Comparison of ENCODE assay signal across 30 cellular contexts in genomic region chr15:62149729-62150128, GRCh38. TPM values are rescaled to one million over a fixed set of nuclear protein-coding genes. Genes with fewer than 3 reads are reported as not detected.
"Had no signal": no experiment of that assay in that cellular context is flagged by ENCODE, and none has a peak within 500 bp of the region (broad histone marks: within the 10 kb centered on the region; RNA-seq: fewer than 3 reads in every experiment).

No MANE protein-coding gene starts in this region.

- H3K9me3 ChIP-seq: Peyer's patch had no signal

- H3K27me3 ChIP-seq: Peyer's patch had no signal

- H3K27me3 Mint-ChIP-seq: activated B cell treated with CpG ODN at 0.5 μM for 24 hours had no signal

- H3K4me3 Mint-ChIP-seq: activated B cell treated with CpG ODN at 0.5 μM for 24 hours; activated CD4-positive, alpha-beta T cell treated with anti-CD3 and anti-CD28 coated beads, Interleukin-2, amount 10 ng/mL, durations not matched to agents 24 days and 14 days; activated CD8-positive, alpha-beta T cell treated with anti-CD3 and anti-CD28 coated beads for 36 hours; activated naive CD4-positive, alpha-beta T cell treated with anti-CD3 and anti-CD28 coated beads for 36 hours; activated T-helper 1 cell treated with anti-CD3 and anti-CD28 coated beads, Interleukin-12 subunit alpha, Interleukin-12 subunit beta, Interleukin-2, Interleukin-4 antibody, amounts not matched to agents 30 ng/mL and 10 ng/mL and 1 ng/mL, durations not matched to agents 14 hours and 24 hours and 36 hours; central memory CD8-positive, alpha-beta T cell; T-cell had no signal

- DNase-seq: activated B cell treated with CpG ODN at 0.5 μM for 24 hours; activated CD4-positive, alpha-beta T cell treated with anti-CD3 and anti-CD28 coated beads, Interleukin-2, amount 10 ng/mL, durations not matched to agents 24 days and 14 days; activated CD4-positive, alpha-beta T cell treated with anti-CD3 and anti-CD28 coated beads, Interleukin-2, amount 50 U/mL, for 4 hours; activated CD4-positive, CD25-positive, alpha-beta regulatory T cell treated with anti-CD3 and anti-CD28 coated beads, Interleukin-2, amount 50 U/mL, for 72 hours; activated CD8-positive, alpha-beta T cell treated with anti-CD3 and anti-CD28 coated beads for 36 hours; activated gamma-delta T cell treated with Interleukin-2 at 50 U/mL for 16 hours; activated naive CD4-positive, alpha-beta T cell treated with anti-CD3 and anti-CD28 coated beads for 36 hours; activated T-cell treated with anti-CD3 and anti-CD28 coated beads, Interleukin-2, amount 50 U/mL, for 1 hour; amniotic stem cell; aorta; NCI-H1092 treated with DMSO at 0.1 percent for 48 hours; NCI-H1436 treated with DMSO at 0.1 percent for 48 hours; NCI-H1694 treated with DMSO at 0.1 percent for 48 hours; NCI-H2029; PC-3; Peyer's patch; RPMI8226; SIG-M5; T-cell; T-helper 2 cell; T-helper 9 cell had no signal

- H3K9me3 Mint-ChIP-seq: activated B cell treated with CpG ODN at 0.5 μM for 24 hours; activated CD4-positive, alpha-beta T cell treated with anti-CD3 and anti-CD28 coated beads, Interleukin-2, amount 10 ng/mL, durations not matched to agents 24 days and 14 days; activated CD8-positive, alpha-beta T cell treated with anti-CD3 and anti-CD28 coated beads for 36 hours; activated naive CD4-positive, alpha-beta T cell treated with anti-CD3 and anti-CD28 coated beads for 36 hours; activated naive CD4-positive, alpha-beta T cell treated with anti-CD3 and anti-CD28 coated beads, Interleukin-2, amount 50 U/mL, for 72 hours; activated T-helper 1 cell treated with anti-CD3 and anti-CD28 coated beads, Interleukin-12 subunit alpha, Interleukin-12 subunit beta, Interleukin-2, Interleukin-4 antibody, amounts not matched to agents 30 ng/mL and 10 ng/mL and 1 ng/mL, durations not matched to agents 14 hours and 24 hours and 36 hours; central memory CD8-positive, alpha-beta T cell; T-cell had no signal

- H3K4me1 Mint-ChIP-seq: activated B cell treated with CpG ODN at 0.5 μM for 24 hours; central memory CD8-positive, alpha-beta T cell had no signal

- H3K36me3 Mint-ChIP-seq: T-cell had no signal

- H3K27ac Mint-ChIP-seq: activated B cell treated with CpG ODN at 0.5 μM for 24 hours; activated naive CD4-positive, alpha-beta T cell treated with anti-CD3 and anti-CD28 coated beads for 36 hours; T-cell had no signal

- H3K36me3 ChIP-seq: cardiac muscle cell, Peyer's patch had no signal

- H3K4me3 ChIP-seq: cardiac muscle cell, Peyer's patch had no signal

- H3K9ac ChIP-seq: KMS-11 had no signal

- H3K4me2 ChIP-seq: KMS-11 had no signal

- H3K4me1 ChIP-seq: Peyer's patch had no signal

- H3K27ac ChIP-seq: cardiac muscle cell, KMS-11, Peyer's patch, VCaP had no signal

- ATAC-seq: PC-3, SK-N-SH treated with all-trans-retinoic acid at 6 μM for 48 hours, T-cell had no signal

RNA-seq across cellular contexts. Expression of gene C2CD4B, which starts 15.4 kb away (rescaled TPM):
- total RNA-seq: activated B cell treated with CpG ODN at 0.5 μM for 24 hours, LHCN-M2, PC-3, SK-MEL-5, T-cell had no signal
- polyA plus RNA-seq: cardiac muscle cell had no signal
